14 cellular contexts compared by ENCODE assay signal in genomic region chr1:168428063-168428731, GRCh38.
DNase-seq lines count a peak whose midpoint lies in the region; ATAC-seq, FAIRE-seq and TF ChIP-seq lines count a peak whose summit lies in the region.
"Had no signal": no experiment of that assay in that cellular context is flagged by ENCODE, and none has a peak within 500 bp of the region (broad histone marks: within the 10 kb centered on the region; RNA-seq: fewer than 3 reads in every experiment).

No MANE protein-coding gene starts in this region.

- no peak for ATAC-seq in GM21529 (IDR thresholded peaks at IDR 0.05; ENCODE audit: unreplicated experiment)

- in situ Hi-C loops in KBM-7 (cut with MboI; ENCODE audit: low pct_unique_long_range_greater_than_20kb, low sequenced_read_pairs), result loop anchor here (25.0 kb wide), 1 partner anchor 684 kb away; the partner anchor contains the start of gene ATP1B1

- intact Hi-C loops in kidney (cut with DNase I), result no loop called here

- H3K4me1 ChIP-seq in H9 (ENCODE audit: insufficient read depth, low read length) (peaks cover 13% of the 10 kb centered on the region), kidney (ENCODE audit: control insufficient read depth in 1 of 2, insufficient read depth in 1 of 2, low read depth in 1 of 2, low read length in 2 of 2) (no peaks in the 10 kb centered on the region), Peyer's patch (no peaks in the 10 kb centered on the region)
- H3K4me1 ChIP-seq: colonic mucosa, parathyroid adenoma had no signal

- H3K9me3 Mint-ChIP-seq in H9, result no peaks in the 10 kb centered on the region
- H3K9me3 Mint-ChIP-seq: activated T-helper 1 cell treated with anti-CD3 and anti-CD28 coated beads, Interleukin-12 subunit alpha, Interleukin-12 subunit beta, Interleukin-2, Interleukin-4 antibody, amounts not matched to agents 30 ng/mL and 10 ng/mL and 1 ng/mL, durations not matched to agents 14 hours and 24 hours and 36 hours had no signal

- no peak overlapping the region for H3K14ac ChIP-seq in H9 (ENCODE audit: insufficient read depth, low read length)

- no peaks in the 10 kb centered on the region for H3K79me1 ChIP-seq in H9 (ENCODE audit: insufficient read depth, low read depth, low read length, poor library complexity, severe bottlenecking)

- no peak overlapping the region for H3K4me2 ChIP-seq in H9 (ENCODE audit: insufficient read depth, insufficient read length, low read length)

- H3K9me3 ChIP-seq in H9 (ENCODE audit: control insufficient read depth, low read depth, low read length) (no peaks in the 10 kb centered on the region), kidney (ENCODE audit: control insufficient read depth in 1 of 2, low read length in 2 of 2) (no peaks in the 10 kb centered on the region), Peyer's patch (no peaks in the 10 kb centered on the region)
- H3K9me3 ChIP-seq: colonic mucosa had no signal

- DNase-seq in H9 (peak; percentile 59), coronary artery (ENCODE audit: low spot score) (no peak), kidney (peak; percentile 91), stromal cell of bone marrow (ENCODE audit: low read depth) (peak; percentile 38), KBM-7 (no peak), Peyer's patch (no peak)
- no peak for DNase-seq in stimulated activated CD4-positive, alpha-beta T cell treated with anti-CD3 and anti-CD28 coated beads, Interleukin-4, amount 100 ng/mL, for 4 hours
- DNase-seq: colonic mucosa, NCI-H2171 treated with DMSO at 0.1 percent for 48 hours had no signal

- no peak overlapping the region for H2BK20ac ChIP-seq in H9 (ENCODE audit: low read depth, low read length, poor library complexity, severe bottlenecking)

- TF ChIP-seq CTCF in H9 (conservative IDR thresholded peaks at IDR 0.05), result no peak
- no peak for TF ChIP-seq CTCF in coronary artery (IDR thresholded peaks at IDR 0.05)
- no peak for TF ChIP-seq CTCF in kidney (IDR thresholded peaks at IDR 0.05; ENCODE audit: borderline replicate concordance, extremely low read depth, insufficient read depth)
- no peak for TF ChIP-seq CTCF in Peyer's patch (IDR thresholded peaks at IDR 0.05)

- no CpG with 5 or more reads among the region's 4 CpGs for WGBS in H9 (ENCODE audit: extremely low coverage, insufficient read length, low lambda C conversion rate)

- H2BK120ac ChIP-seq in H9 (ENCODE audit: low read depth, low read length, poor library complexity, severe bottlenecking), result no peak overlapping the region

- H3K36me3 ChIP-seq in kidney (ENCODE audit: control insufficient read depth in 1 of 2, insufficient read depth in 2 of 2, low read length in 2 of 2) (no peaks in the 10 kb centered on the region), Peyer's patch (no peaks in the 10 kb centered on the region)
- H3K36me3 ChIP-seq: colonic mucosa had no signal

- H3K27ac ChIP-seq in H9 (ENCODE audit: insufficient read length, low read depth, low read length) (no peak overlapping the region), coronary artery (peak overlapping the region; percentile 45 to 50), kidney (ENCODE audit: low read depth in 2 of 2, low read length in 2 of 2) (no peak overlapping the region), Peyer's patch (peak overlapping the region in 1 of 4 donors; percentile 44)
- H3K27ac ChIP-seq: colonic mucosa, parathyroid adenoma had no signal

- H3K9ac ChIP-seq in H9 (ENCODE audit: extremely low read depth, insufficient read length, low read length) (no peak overlapping the region), kidney (ENCODE audit: low read length in 2 of 2) (no peak overlapping the region)
- H3K9ac ChIP-seq: parathyroid adenoma had no signal

- H3K27me3 ChIP-seq in H9 (ENCODE audit: insufficient read depth, low read length), result no peaks in the 10 kb centered on the region
- H3K27me3 ChIP-seq in Peyer's patch, result no peaks in the 10 kb centered on the region
- H3K27me3 ChIP-seq: colonic mucosa had no signal

- no peak overlapping the region for H3T11ph ChIP-seq in H9 (ENCODE audit: low read length)

- no peaks in the 10 kb centered on the region for H3K79me2 ChIP-seq in H9 (ENCODE audit: insufficient read depth, low read length)
- H3K79me2 ChIP-seq: parathyroid adenoma had no signal

- H3K4ac ChIP-seq in H9 (ENCODE audit: low read depth, low read length), result no peak overlapping the region

- no peak for FAIRE-seq in kidney (lab: Jason Lieb, UNC)
- FAIRE-seq: GM12892, RCC 7860 had no signal

- H2AK5ac ChIP-seq in H9 (ENCODE audit: insufficient read length, low read length), result no peak overlapping the region

- no peak overlapping the region for H3K56ac ChIP-seq in H9 (ENCODE audit: insufficient read length, low read depth, low read length)

- H2BK5ac ChIP-seq in H9 (ENCODE audit: insufficient read length, low read length), result no peak overlapping the region

- peaks cover 16 to 22% of the 10 kb centered on the region in 2 experiments; a peak in 3 of 4 replicates for H3K4me1 Mint-ChIP-seq in H9

- no peak overlapping the region for H2AFZ ChIP-seq in H9 (ENCODE audit: low read length)
- H2AFZ ChIP-seq: parathyroid adenoma had no signal

- no peak overlapping the region for H3K4me3 Mint-ChIP-seq in H9
- H3K4me3 Mint-ChIP-seq: activated T-helper 1 cell treated with anti-CD3 and anti-CD28 coated beads, Interleukin-12 subunit alpha, Interleukin-12 subunit beta, Interleukin-2, Interleukin-4 antibody, amounts not matched to agents 30 ng/mL and 10 ng/mL and 1 ng/mL, durations not matched to agents 14 hours and 24 hours and 36 hours had no signal

- H3K18ac ChIP-seq in H9 (ENCODE audit: insufficient read length, low read depth, low read length), result no peak overlapping the region

- 0 out of 7 replicates have a peak overlapping the region, but pooled peaks of 1 of the 3 experiments have one; percentile 30 for H3K27ac Mint-ChIP-seq in H9
- H3K27ac Mint-ChIP-seq: activated T-helper 1 cell treated with anti-CD3 and anti-CD28 coated beads, Interleukin-12 subunit alpha, Interleukin-12 subunit beta, Interleukin-2, Interleukin-4 antibody, amounts not matched to agents 30 ng/mL and 10 ng/mL and 1 ng/mL, durations not matched to agents 14 hours and 24 hours and 36 hours had no signal

- no peaks in the 10 kb centered on the region for H4K20me1 ChIP-seq in H9 (ENCODE audit: control insufficient read depth, insufficient read depth, insufficient read length)

- H3K4me3 ChIP-seq in coronary artery (no peak overlapping the region), kidney (ENCODE audit: low read length in 2 of 2) (no peak overlapping the region), Peyer's patch (no peak overlapping the region)
- H3K4me3 ChIP-seq: colonic mucosa had no signal

- H4K8ac ChIP-seq in H9 (replicated peaks; ENCODE audit: insufficient read length, low read depth, low read length), result no peak overlapping the region

- no peaks in the 10 kb centered on the region; a peak in 1 of 7 replicates for H3K36me3 Mint-ChIP-seq in H9 (ENCODE audit: insufficient read depth in 1 of 3, low read depth in 3 of 3)

- no peak overlapping the region for H4K91ac ChIP-seq in H9 (ENCODE audit: insufficient read length, low read depth, low read length)

- H2BK12ac ChIP-seq in H9 (ENCODE audit: insufficient read length, low read depth, low read length), result no peak overlapping the region

- H2BK15ac ChIP-seq in H9 (ENCODE audit: low read depth, low read length), result no peak overlapping the region

- no peak overlapping the region for H4K5ac ChIP-seq in H9 (ENCODE audit: insufficient read length, low read depth, low read length)

- no peak overlapping the region for H3K23ac ChIP-seq in H9 (ENCODE audit: insufficient read length, low read depth, low read length)

- TF ChIP-seq POLR2A in Peyer's patch (IDR thresholded peaks at IDR 0.05), result no peak

- H3K27me3 Mint-ChIP-seq in H9 (ENCODE audit: low read depth), result peaks cover 1% of the 10 kb centered on the region; the same call in 1 of the 2 replicates

- H3K23me2 ChIP-seq in H9 (ENCODE audit: insufficient read length, low read depth, low read length, poor library complexity, severe bottlenecking), result no peaks in the 10 kb centered on the region

Comparison
In these comparisons a context has a peak if more than half of its experiments do, and no peak if none do; other contexts are left out.
1. DNase-seq: peak in H9 (single experiment), kidney (single experiment) and stromal cell of bone marrow (single experiment); none in coronary artery (single experiment), KBM-7 (single experiment), stimulated activated CD4-positive, alpha-beta T cell treated with anti-CD3 and anti-CD28 coated beads, Interleukin-4, amount 100 ng/mL, for 4 hours (0 of 2) and Peyer's patch (0 of 3).
2. H3K27ac ChIP-seq: peak in coronary artery (2 of 2); none in H9 (single experiment) and kidney (0 of 2).